Comparison of ENCODE assay signal across 30 cellular contexts in genomic region chr14:53380508-53381225, GRCh38.
DNase-seq lines count a peak whose midpoint lies in the region; ATAC-seq lines count a peak whose summit lies in the region.
"Had no signal": no experiment of that assay in that cellular context is flagged by ENCODE, and none has a peak within 500 bp of the region (broad histone marks: within the 10 kb centered on the region; RNA-seq: fewer than 3 reads in every experiment).

No MANE protein-coding gene starts in this region.

- CTCF ChIA-PET in CD8-positive, alpha-beta memory T cell (lab: Charles Lee): no interaction called here

- H3K4me3 Mint-ChIP-seq in activated T-helper 17 cell treated with anti-CD3 and anti-CD28 coated beads, Interleukin-2, amount 50 U/mL, for 72 hours: no peak overlapping the region
- no peak overlapping the region for H3K4me3 Mint-ChIP-seq in stimulated activated effector memory CD8-positive, alpha-beta T cell treated with anti-CD3 and anti-CD28 coated beads, Interleukin-12 subunit alpha, Interleukin-12 subunit beta, amount 100 ng/mL, for 72 hours
- H3K4me3 Mint-ChIP-seq in CD8-positive, alpha-beta memory T cell: no peak overlapping the region
- H3K4me3 Mint-ChIP-seq: HFFc6; naive B cell; T-helper 2 cell treated with Interferon-gamma antibody and Interleukin-4, amounts not matched to agents 5 μg/mL and 100 μg/mL, for 36 hours had no signal

- no peak for DNase-seq in stimulated activated effector memory CD8-positive, alpha-beta T cell treated with anti-CD3 and anti-CD28 coated beads, Interleukin-12 subunit alpha, Interleukin-12 subunit beta, amount 100 ng/mL, for 72 hours (ENCODE audit: low spot score in 2 of 2)
- DNase-seq in SHP77 (lab: John Stamatoyannopoulos, UW) (no peak), NCI-H226 (no peak), NCI-H146 treated with DMSO at 0.1 percent for 48 hours (lab: John Stamatoyannopoulos, UW; ENCODE audit: unreplicated experiment) (no peak)
- DNase-seq in CD8-positive, alpha-beta memory T cell: no peak
- DNase-seq: activated CD4-positive, alpha-beta T cell treated with anti-CD3 and anti-CD28 coated beads for 1 hour; activated CD8-positive, alpha-beta memory T cell treated with anti-CD3 and anti-CD28 coated beads for 24 hours; activated gamma-delta T cell treated with Interleukin-2 at 50 U/mL for 16 hours; caudate nucleus; cortex of kidney; DMS 273 treated with DMSO at 0.1 percent for 48 hours; effector memory CD4-positive, alpha-beta T cell; glutamatergic neuron; HFFc6; MV-4-11; naive B cell; NCI-H1436; Peyer's patch; posterior cingulate gyrus; right cardiac atrium; SIG-M5; stimulated activated CD4-positive, alpha-beta T cell treated with anti-CD3 and anti-CD28 coated beads, Interleukin-1b, Interleukin-23, amount 100 ng/mL, for 48 hours; stimulated activated CD8-positive, alpha-beta memory T cell treated with anti-CD3 and anti-CD28 coated beads, Interleukin-4, amount 100 ng/mL, for 48 hours; transverse colon had no signal

- H3K27ac ChIP-seq in CD8-positive, alpha-beta memory T cell (ENCODE audit: low read depth, low read length): no peak overlapping the region
- H3K27ac ChIP-seq: neutrophil, Peyer's patch, transverse colon had no signal

- H3K4me1 ChIP-seq in CD8-positive, alpha-beta memory T cell (ENCODE audit: insufficient read depth, low read length): no peaks in the 10 kb centered on the region
- H3K4me1 ChIP-seq: Peyer's patch, transverse colon had no signal

- H3K4me3 ChIP-seq in CD8-positive, alpha-beta memory T cell (ENCODE audit: low read length): no peak overlapping the region
- H3K4me3 ChIP-seq: Peyer's patch, transverse colon had no signal

- ATAC-seq in GM18511 (IDR thresholded peaks at IDR 0.05; ENCODE audit: unreplicated experiment) (peak; percentile 57), GM21717 (IDR thresholded peaks at IDR 0.05; ENCODE audit: unreplicated experiment) (peak; percentile 58)
- ATAC-seq in activated T-helper 17 cell treated with anti-CD3 and anti-CD28 coated beads, Interleukin-2, amount 50 U/mL, for 72 hours (replicated peaks): peak; percentile 77
- peak; percentile 63 for ATAC-seq in stimulated activated effector memory CD8-positive, alpha-beta T cell treated with anti-CD3 and anti-CD28 coated beads, Interleukin-12 subunit alpha, Interleukin-12 subunit beta, amount 100 ng/mL, for 72 hours
- ATAC-seq: left lobe of liver, right cardiac atrium had no signal

- H3K27me3 ChIP-seq in CD8-positive, alpha-beta memory T cell (ENCODE audit: insufficient read depth, low read length, poor library complexity, severe bottlenecking): no peaks in the 10 kb centered on the region
- H3K27me3 ChIP-seq: neutrophil, Peyer's patch, transverse colon had no signal

- no peaks in the 10 kb centered on the region for H3K9me3 Mint-ChIP-seq in activated T-helper 17 cell treated with anti-CD3 and anti-CD28 coated beads, Interleukin-2, amount 50 U/mL, for 72 hours
- H3K9me3 Mint-ChIP-seq in stimulated activated effector memory CD8-positive, alpha-beta T cell treated with anti-CD3 and anti-CD28 coated beads, Interleukin-12 subunit alpha, Interleukin-12 subunit beta, amount 100 ng/mL, for 72 hours: no peaks in the 10 kb centered on the region
- no peaks in the 10 kb centered on the region for H3K9me3 Mint-ChIP-seq in CD8-positive, alpha-beta memory T cell
- H3K9me3 Mint-ChIP-seq: HFFc6; naive B cell; T-helper 2 cell treated with Interferon-gamma antibody and Interleukin-4, amounts not matched to agents 5 μg/mL and 100 μg/mL, for 36 hours had no signal

- H3K4me1 Mint-ChIP-seq in activated T-helper 17 cell treated with anti-CD3 and anti-CD28 coated beads, Interleukin-2, amount 50 U/mL, for 72 hours: no peaks in the 10 kb centered on the region
- H3K4me1 Mint-ChIP-seq in stimulated activated effector memory CD8-positive, alpha-beta T cell treated with anti-CD3 and anti-CD28 coated beads, Interleukin-12 subunit alpha, Interleukin-12 subunit beta, amount 100 ng/mL, for 72 hours: no peaks in the 10 kb centered on the region
- H3K4me1 Mint-ChIP-seq in CD8-positive, alpha-beta memory T cell: no peaks in the 10 kb centered on the region
- H3K4me1 Mint-ChIP-seq: naive B cell had no signal

- H3K9me3 ChIP-seq in CD8-positive, alpha-beta memory T cell (ENCODE audit: low read length): no peaks in the 10 kb centered on the region
- H3K9me3 ChIP-seq: neutrophil, Peyer's patch, transverse colon had no signal

- H3K36me3 Mint-ChIP-seq in activated T-helper 17 cell treated with anti-CD3 and anti-CD28 coated beads, Interleukin-2, amount 50 U/mL, for 72 hours (ENCODE audit: low read depth): no peaks in the 10 kb centered on the region
- H3K36me3 Mint-ChIP-seq in stimulated activated effector memory CD8-positive, alpha-beta T cell treated with anti-CD3 and anti-CD28 coated beads, Interleukin-12 subunit alpha, Interleukin-12 subunit beta, amount 100 ng/mL, for 72 hours: no peaks in the 10 kb centered on the region
- peaks cover 0 to 4% (median 1%) of the 10 kb centered on the region in 3 donors for H3K36me3 Mint-ChIP-seq in CD8-positive, alpha-beta memory T cell
- H3K36me3 Mint-ChIP-seq: naive B cell had no signal

- H3K27ac Mint-ChIP-seq in activated T-helper 17 cell treated with anti-CD3 and anti-CD28 coated beads, Interleukin-2, amount 50 U/mL, for 72 hours: peak overlapping the region; percentile 48
- H3K27ac Mint-ChIP-seq in stimulated activated effector memory CD8-positive, alpha-beta T cell treated with anti-CD3 and anti-CD28 coated beads, Interleukin-12 subunit alpha, Interleukin-12 subunit beta, amount 100 ng/mL, for 72 hours: no peak overlapping the region
- H3K27ac Mint-ChIP-seq in CD8-positive, alpha-beta memory T cell: no peak overlapping the region
- H3K27ac Mint-ChIP-seq: HFFc6; T-helper 2 cell treated with Interferon-gamma antibody and Interleukin-4, amounts not matched to agents 5 μg/mL and 100 μg/mL, for 36 hours had no signal

- no peaks in the 10 kb centered on the region for H3K36me3 ChIP-seq in CD8-positive, alpha-beta memory T cell (ENCODE audit: insufficient read depth, low read length)
- H3K36me3 ChIP-seq: neutrophil, Peyer's patch, transverse colon had no signal

- no peaks in the 10 kb centered on the region for H3K27me3 Mint-ChIP-seq in activated T-helper 17 cell treated with anti-CD3 and anti-CD28 coated beads, Interleukin-2, amount 50 U/mL, for 72 hours
- peaks cover 0 to 1% of the 10 kb centered on the region in 2 donors for H3K27me3 Mint-ChIP-seq in CD8-positive, alpha-beta memory T cell
- H3K27me3 Mint-ChIP-seq: naive B cell had no signal

- POLR2A ChIA-PET in CD8-positive, alpha-beta memory T cell (lab: Charles Lee): no interaction called here
